1 cellular context compared by ENCODE assay signal in the genomic region with DNA sequence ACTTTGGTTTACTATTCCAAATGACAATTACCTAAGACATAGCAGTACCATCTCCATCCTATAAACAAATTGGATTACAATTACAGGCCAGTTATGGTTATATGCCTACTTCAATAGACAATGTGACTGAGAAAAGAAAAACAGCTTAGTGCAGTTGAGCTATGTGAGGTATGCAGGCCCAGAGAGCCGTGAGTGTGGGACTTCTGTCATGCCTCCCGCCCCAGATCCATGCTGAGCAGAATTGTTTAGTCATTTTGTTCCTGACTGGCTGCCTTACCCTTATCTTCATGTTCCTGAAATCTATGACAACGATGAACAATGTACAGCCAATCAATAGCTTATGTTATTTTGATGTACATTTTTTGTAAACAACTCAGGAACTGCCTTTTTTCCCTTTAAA.
TF ChIP-seq lines count a peak whose summit lies in the region.

No MANE protein-coding gene starts in this region.

TF ChIP-seq in IMR-90, 13 proteins besides CTCF, POLR2A, EP300 and RAD21:
- TF ChIP-seq MXI1 (IDR thresholded peaks at IDR 0.05; ENCODE audit: borderline replicate concordance, low read depth, low read length) (peak; percentile 40; the same call in 1 of the 2 replicates), FOS (IDR thresholded peaks at IDR 0.05; ENCODE audit: low read depth, low read length) (no peak)
